In the genomic region with DNA sequence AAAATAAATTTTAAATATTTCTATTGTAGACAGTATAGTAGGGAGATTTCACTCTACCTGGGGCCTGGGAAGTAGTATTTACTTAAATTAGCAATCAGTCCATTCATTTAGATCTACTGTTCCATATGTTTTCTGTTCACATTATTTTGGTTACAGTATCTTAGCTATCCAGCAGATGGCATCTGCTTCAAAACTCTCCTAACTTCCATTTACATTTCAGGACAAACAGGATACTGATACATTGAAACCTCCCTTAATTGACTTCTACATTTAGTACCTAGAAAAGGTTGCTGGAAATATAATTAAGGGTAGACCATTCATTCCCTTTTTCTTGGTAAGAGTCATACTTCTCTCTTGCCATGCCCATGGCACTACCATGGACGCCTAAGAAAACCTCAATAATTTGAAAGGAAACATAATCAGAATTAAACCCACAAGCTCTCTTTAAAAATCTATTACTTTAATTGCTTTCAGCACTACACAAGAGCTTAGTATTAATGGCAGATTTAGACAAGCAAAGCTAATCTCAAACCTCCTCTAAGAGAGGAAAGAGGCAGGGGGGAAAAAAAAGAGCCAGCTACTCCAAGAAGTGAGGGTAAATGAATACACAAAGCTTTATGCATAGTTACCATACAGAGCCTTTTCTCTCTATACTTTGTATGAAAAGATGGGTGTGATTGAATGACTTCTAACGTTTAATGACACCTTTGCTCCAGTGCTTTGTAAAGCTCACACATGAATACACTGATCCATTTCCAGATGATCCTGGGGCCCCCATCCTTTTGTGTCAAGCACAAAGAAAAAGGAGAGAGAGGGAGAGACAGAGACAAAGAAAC, we compare ENCODE assay signal across 8 cellular contexts.
DNase-seq lines count a peak whose midpoint lies in the region; ATAC-seq and TF ChIP-seq lines count a peak whose summit lies in the region.

No MANE protein-coding gene starts in this region.

- CTCF ChIA-PET in activated CD8-positive, alpha-beta T cell treated with anti-CD3 and anti-CD28 coated beads for 36 hours (lab: Charles Lee), result interaction anchor here (0.6 to 4.2 kb wide), 36 partner anchors 8 to 339 kb away, joined by 3 to 45 read pairs (median 3); a partner anchor contains a TSS
- CTCF ChIA-PET in activated CD8-positive, alpha-beta T cell treated with anti-CD3 and anti-CD28 coated beads, Interleukin-2, amount 10 ng/mL, durations not matched to agents 7 days and 5 days (lab: Charles Lee), result interaction anchor here (0.5 to 7.2 kb wide), 40 partner anchors 8 to 371 kb away, joined by 3 to 96 read pairs (median 4); a partner anchor contains a TSS

- intact Hi-C loops in activated CD8-positive, alpha-beta T cell treated with anti-CD3 and anti-CD28 coated beads for 36 hours (cut with micrococcal nuclease), result loop anchor here (10.0 kb wide), 1 partner anchor 340 kb away; a partner anchor contains a TSS

- H3K27ac ChIP-seq in iPS-20b (ENCODE audit: low read length), result peak overlapping the region; percentile 35

- H3K36me3 ChIP-seq in iPS-20b (ENCODE audit: insufficient read depth, low read depth, low read length), result no peaks in the 10 kb centered on the region

- no peaks in the 10 kb centered on the region for H3K9me3 ChIP-seq in iPS-20b (ENCODE audit: insufficient read depth, low read depth, low read length)

- peak overlapping the region; percentile 73 for H3K27ac Mint-ChIP-seq in activated CD8-positive, alpha-beta T cell treated with anti-CD3 and anti-CD28 coated beads for 36 hours
- H3K27ac Mint-ChIP-seq in activated CD8-positive, alpha-beta T cell treated with anti-CD3 and anti-CD28 coated beads, Interleukin-2, amount 10 ng/mL, durations not matched to agents 7 days and 5 days, result no peak overlapping the region
- peak overlapping the region; percentile 53 for H3K27ac Mint-ChIP-seq in stimulated activated memory B cell treated with anti-CD40 and anti-IgM and Interleukin-4, amounts not matched to agents 10 μg/mL and 1 μg/mL and 100 μg/mL, for 72 hours

- peaks cover 75% of the 10 kb centered on the region for H3K4me1 Mint-ChIP-seq in activated CD8-positive, alpha-beta T cell treated with anti-CD3 and anti-CD28 coated beads for 36 hours (ENCODE audit: low read depth)
- H3K4me1 Mint-ChIP-seq in activated CD8-positive, alpha-beta T cell treated with anti-CD3 and anti-CD28 coated beads, Interleukin-2, amount 10 ng/mL, durations not matched to agents 7 days and 5 days (ENCODE audit: low read depth), result peaks cover 43% of the 10 kb centered on the region
- peaks cover 45% of the 10 kb centered on the region for H3K4me1 Mint-ChIP-seq in stimulated activated memory B cell treated with anti-CD40 and anti-IgM and Interleukin-4, amounts not matched to agents 10 μg/mL and 1 μg/mL and 100 μg/mL, for 72 hours

- H3K4me1 ChIP-seq in iPS-20b (ENCODE audit: insufficient read depth, low read length), result peaks cover 22% of the 10 kb centered on the region

- DNase-seq in activated CD8-positive, alpha-beta T cell treated with anti-CD3 and anti-CD28 coated beads for 36 hours, result no peak
- DNase-seq in activated CD8-positive, alpha-beta T cell treated with anti-CD3 and anti-CD28 coated beads, Interleukin-2, amount 10 ng/mL, durations not matched to agents 7 days and 5 days, result no peak
- peak; percentile 19 for DNase-seq in NCI-H1694 (lab: John Stamatoyannopoulos, UW)
- DNase-seq in amniotic epithelial cell (ENCODE audit: low read depth), result peak; percentile 56
- no peak for DNase-seq in UCSD-AML1 (lab: John Stamatoyannopoulos, UW; ENCODE audit: unreplicated experiment)

- H3K27me3 ChIP-seq in iPS-20b (ENCODE audit: insufficient read depth, low read length), result no peaks in the 10 kb centered on the region

- peak overlapping the region; percentile 5; the same call in 1 of the 2 replicates for H3K4me3 ChIP-seq in iPS-20b (ENCODE audit: low read length)

- no peak overlapping the region for H3K4me3 Mint-ChIP-seq in activated CD8-positive, alpha-beta T cell treated with anti-CD3 and anti-CD28 coated beads for 36 hours
- H3K4me3 Mint-ChIP-seq in activated CD8-positive, alpha-beta T cell treated with anti-CD3 and anti-CD28 coated beads, Interleukin-2, amount 10 ng/mL, durations not matched to agents 7 days and 5 days, result no peak overlapping the region
- no peak overlapping the region for H3K4me3 Mint-ChIP-seq in stimulated activated memory B cell treated with anti-CD40 and anti-IgM and Interleukin-4, amounts not matched to agents 10 μg/mL and 1 μg/mL and 100 μg/mL, for 72 hours

- H3K9ac ChIP-seq in iPS-20b (ENCODE audit: low read depth, low read length), result peak overlapping the region; percentile 46; the same call in 1 of the 2 replicates

- peak; percentile 34 for ATAC-seq in activated CD8-positive, alpha-beta T cell treated with anti-CD3 and anti-CD28 coated beads for 36 hours
- no peak for ATAC-seq in activated CD8-positive, alpha-beta T cell treated with anti-CD3 and anti-CD28 coated beads, Interleukin-2, amount 10 ng/mL, durations not matched to agents 7 days and 5 days
- no peak for ATAC-seq in stimulated activated memory B cell treated with anti-CD40 and anti-IgM and Interleukin-4, amounts not matched to agents 10 μg/mL and 1 μg/mL and 100 μg/mL, for 72 hours
- no peak for ATAC-seq in HG02798 (IDR thresholded peaks at IDR 0.05; ENCODE audit: poor library complexity, unreplicated experiment)

- POLR2A ChIA-PET in activated CD8-positive, alpha-beta T cell treated with anti-CD3 and anti-CD28 coated beads for 36 hours (lab: Charles Lee), result interaction anchor here (0.9 kb wide), 1 partner anchor 13 kb away, joined by 3 read pairs; no protein-coding TSS in a partner anchor
- POLR2A ChIA-PET in activated CD8-positive, alpha-beta T cell treated with anti-CD3 and anti-CD28 coated beads, Interleukin-2, amount 10 ng/mL, durations not matched to agents 7 days and 5 days (lab: Charles Lee), result interaction anchor here (0.6 to 0.9 kb wide), 3 partner anchors 9 to 335 kb away, joined by 3 read pairs; a partner anchor contains a TSS

- TF ChIP-seq CTCF in activated CD8-positive, alpha-beta T cell treated with anti-CD3 and anti-CD28 coated beads for 36 hours (IDR thresholded peaks at IDR 0.05), result peak; percentile 78

- H3K9me3 Mint-ChIP-seq in activated CD8-positive, alpha-beta T cell treated with anti-CD3 and anti-CD28 coated beads for 36 hours, result no peaks in the 10 kb centered on the region
- H3K9me3 Mint-ChIP-seq in activated CD8-positive, alpha-beta T cell treated with anti-CD3 and anti-CD28 coated beads, Interleukin-2, amount 10 ng/mL, durations not matched to agents 7 days and 5 days (ENCODE audit: insufficient read depth), result no peaks in the 10 kb centered on the region
- no peaks in the 10 kb centered on the region for H3K9me3 Mint-ChIP-seq in stimulated activated memory B cell treated with anti-CD40 and anti-IgM and Interleukin-4, amounts not matched to agents 10 μg/mL and 1 μg/mL and 100 μg/mL, for 72 hours

- H3K36me3 Mint-ChIP-seq in activated CD8-positive, alpha-beta T cell treated with anti-CD3 and anti-CD28 coated beads for 36 hours (ENCODE audit: low read depth), result peaks cover 48% of the 10 kb centered on the region
- peaks cover 31% of the 10 kb centered on the region for H3K36me3 Mint-ChIP-seq in activated CD8-positive, alpha-beta T cell treated with anti-CD3 and anti-CD28 coated beads, Interleukin-2, amount 10 ng/mL, durations not matched to agents 7 days and 5 days (ENCODE audit: low read depth)
- H3K36me3 Mint-ChIP-seq in stimulated activated memory B cell treated with anti-CD40 and anti-IgM and Interleukin-4, amounts not matched to agents 10 μg/mL and 1 μg/mL and 100 μg/mL, for 72 hours, result peaks cover 28% of the 10 kb centered on the region

- H3K27me3 Mint-ChIP-seq in activated CD8-positive, alpha-beta T cell treated with anti-CD3 and anti-CD28 coated beads for 36 hours, result no peaks in the 10 kb centered on the region
- H3K27me3 Mint-ChIP-seq in activated CD8-positive, alpha-beta T cell treated with anti-CD3 and anti-CD28 coated beads, Interleukin-2, amount 10 ng/mL, durations not matched to agents 7 days and 5 days (ENCODE audit: low read depth), result no peaks in the 10 kb centered on the region
- H3K27me3 Mint-ChIP-seq in stimulated activated memory B cell treated with anti-CD40 and anti-IgM and Interleukin-4, amounts not matched to agents 10 μg/mL and 1 μg/mL and 100 μg/mL, for 72 hours, result no peaks in the 10 kb centered on the region

Comparison
In these comparisons a context has a peak if more than half of its experiments do, and no peak if none do; other contexts are left out.
1. DNase-seq: peak in NCI-H1694 (single experiment) and amniotic epithelial cell (single experiment); none in activated CD8-positive, alpha-beta T cell treated with anti-CD3 and anti-CD28 coated beads for 36 hours (single experiment), activated CD8-positive, alpha-beta T cell treated with anti-CD3 and anti-CD28 coated beads, Interleukin-2, amount 10 ng/mL, durations not matched to agents 7 days and 5 days (single experiment) and UCSD-AML1 (single experiment).